8 cellular contexts compared by ENCODE assay signal in the genomic region with DNA sequence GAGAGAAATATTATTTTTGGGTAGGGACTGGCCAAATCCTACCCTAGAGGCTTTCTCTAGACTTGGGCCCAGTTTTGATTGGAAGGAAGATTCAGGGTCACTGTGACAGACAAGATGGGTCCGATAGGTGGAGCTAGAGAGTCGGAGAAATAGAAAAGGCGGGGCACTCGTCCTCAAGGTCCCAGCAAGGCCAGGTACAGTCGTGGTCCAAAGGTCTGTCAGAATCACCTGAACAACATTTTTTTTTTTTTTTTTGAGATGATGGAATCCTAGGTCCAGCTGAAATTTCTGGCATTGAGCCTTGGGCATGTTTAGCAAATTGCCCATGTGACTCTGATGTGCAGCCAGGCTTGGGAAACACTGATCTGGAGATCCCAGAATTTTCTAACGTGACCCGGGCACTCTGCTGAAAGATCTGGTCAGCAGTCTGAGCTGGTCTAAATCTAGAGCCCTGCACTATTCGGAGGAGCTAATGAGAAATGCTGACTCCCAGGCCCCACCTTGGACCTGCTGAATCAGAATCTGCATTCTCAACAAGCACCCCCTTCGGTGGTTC. TPM values are rescaled to one million over a fixed set of nuclear protein-coding genes. Genes with fewer than 3 reads are reported as not detected.
DNase-seq lines count a peak whose midpoint lies in the region; ATAC-seq, FAIRE-seq and TF ChIP-seq lines count a peak whose summit lies in the region.

No MANE protein-coding gene starts in this region.

- no peaks in the 10 kb centered on the region for H3K9me3 ChIP-seq in colonic mucosa
- no peaks in the 10 kb centered on the region for H3K9me3 ChIP-seq in mesenchymal stem cell (ENCODE audit: control insufficient read depth, low read length)

- 33% methylated on average over 9 of the region's 9 CpGs for WGBS in mesenchymal stem cell

- FAIRE-seq in GM19239 (lab: Jason Lieb, UNC), result peak; percentile 66

- ATAC-seq in HG03280 (IDR thresholded peaks at IDR 0.05; ENCODE audit: unreplicated experiment), result peak; percentile 69
- peak; percentile 75 for ATAC-seq in activated CD4-positive, alpha-beta T cell treated with anti-CD3 and anti-CD28 coated beads for 36 hours

- POLR2A ChIA-PET in BJ (lab: Charles Lee), result no interaction called here
- POLR2A ChIA-PET in activated CD4-positive, alpha-beta T cell treated with anti-CD3 and anti-CD28 coated beads for 36 hours (lab: Charles Lee), result no interaction called here

- DNase-seq in BJ (ENCODE audit: low read depth) (no peak), GM19239 (ENCODE audit: insufficient read length, low spot score) (peak; percentile 61), NCI-H510A (lab: John Stamatoyannopoulos, UW) (peak; percentile 39), colonic mucosa (peak; percentile 85), mesenchymal stem cell (peak; percentile 71)
- peak; percentile 77 for DNase-seq in activated CD4-positive, alpha-beta T cell treated with anti-CD3 and anti-CD28 coated beads for 36 hours
- DNase-seq in stimulated activated CD8-positive, alpha-beta memory T cell treated with anti-CD3 and anti-CD28 coated beads, Interleukin-7, amount 100 ng/mL, for 1 hour (ENCODE audit: low read depth in 2 of 2), result peak; percentile 16 to 35

- peaks cover 7% of the 10 kb centered on the region for H3K4me1 Mint-ChIP-seq in activated CD4-positive, alpha-beta T cell treated with anti-CD3 and anti-CD28 coated beads for 36 hours

- no peak overlapping the region for H3K23ac ChIP-seq in mesenchymal stem cell (ENCODE audit: low read length in 2 of 2)

- no peak overlapping the region for H3K4me3 Mint-ChIP-seq in activated CD4-positive, alpha-beta T cell treated with anti-CD3 and anti-CD28 coated beads for 36 hours

- H3K27ac ChIP-seq in colonic mucosa, result no peak overlapping the region
- H3K27ac ChIP-seq in mesenchymal stem cell (ENCODE audit: low read length, poor library complexity, severe bottlenecking), result no peak overlapping the region

- H4K91ac ChIP-seq in mesenchymal stem cell (ENCODE audit: low read length), result no peak overlapping the region

- no peak overlapping the region for H2BK15ac ChIP-seq in mesenchymal stem cell (ENCODE audit: low read depth, poor library complexity, severe bottlenecking)

- H2AFZ ChIP-seq in mesenchymal stem cell (ENCODE audit: low read depth, low read length), result no peak overlapping the region

- no peak overlapping the region for H3K18ac ChIP-seq in mesenchymal stem cell (ENCODE audit: low read depth in 1 of 2, low read length in 2 of 2)

- no peaks in the 10 kb centered on the region for H3K9me3 Mint-ChIP-seq in activated CD4-positive, alpha-beta T cell treated with anti-CD3 and anti-CD28 coated beads for 36 hours (ENCODE audit: low read depth)

- TF ChIP-seq CTCF in BJ (IDR thresholded peaks at IDR 0.05; ENCODE audit: insufficient read depth, low read depth, low read length), result peak; percentile 88
- TF ChIP-seq CTCF in colonic mucosa (IDR thresholded peaks at IDR 0.05), result peak; percentile 72

- H3K27ac Mint-ChIP-seq in activated CD4-positive, alpha-beta T cell treated with anti-CD3 and anti-CD28 coated beads for 36 hours, result no peak overlapping the region

- no peak overlapping the region for H2AK5ac ChIP-seq in mesenchymal stem cell (ENCODE audit: low read length, severe bottlenecking)

- no peak overlapping the region for H2BK12ac ChIP-seq in mesenchymal stem cell (ENCODE audit: low read length in 2 of 2)

- H4K8ac ChIP-seq in mesenchymal stem cell (ENCODE audit: low read length), result no peak overlapping the region

- H3K79me1 ChIP-seq in mesenchymal stem cell (replicated peaks; ENCODE audit: low read length, poor library complexity, severe bottlenecking), result no peaks in the 10 kb centered on the region

- intact Hi-C loops in activated CD4-positive, alpha-beta T cell treated with anti-CD3 and anti-CD28 coated beads for 36 hours (cut with DNase I, micrococcal nuclease), result loop anchor here (1.0 to 5.0 kb wide), 3 partner anchors 52 to 1314 kb away; no protein-coding TSS in a partner anchor
- intact Hi-C loops in colonic mucosa (cut with DNase I), result loop anchor here (1.0 to 5.0 kb wide), 2 partner anchors 49 to 87 kb away; no protein-coding TSS in a partner anchor

- H2BK5ac ChIP-seq in mesenchymal stem cell (ENCODE audit: low read depth, low read length, poor library complexity, severe bottlenecking), result no peak overlapping the region

- H3K27me3 ChIP-seq in BJ (ENCODE audit: control insufficient read depth, insufficient read depth, low read length), result no peaks in the 10 kb centered on the region
- H3K27me3 ChIP-seq in colonic mucosa, result no peaks in the 10 kb centered on the region
- H3K27me3 ChIP-seq in mesenchymal stem cell (ENCODE audit: control insufficient read depth in 1 of 2, insufficient read depth in 1 of 2, low read length in 2 of 2), result no peaks in the 10 kb centered on the region

- H3K4ac ChIP-seq in mesenchymal stem cell (ENCODE audit: low read depth in 1 of 2, low read length in 2 of 2), result no peak overlapping the region

- no peaks in the 10 kb centered on the region for H3K36me3 ChIP-seq in BJ (ENCODE audit: control insufficient read depth, insufficient read depth, low read length)
- H3K36me3 ChIP-seq in colonic mucosa, result no peaks in the 10 kb centered on the region
- H3K36me3 ChIP-seq in mesenchymal stem cell (ENCODE audit: control insufficient read depth in 1 of 2, insufficient read depth in 2 of 2, low read depth in 1 of 2, low read length in 2 of 2), result no peaks in the 10 kb centered on the region

- H2BK120ac ChIP-seq in mesenchymal stem cell (ENCODE audit: low read depth, low read length), result no peak overlapping the region

- no peak overlapping the region for H3K4me2 ChIP-seq in mesenchymal stem cell (ENCODE audit: low read length, poor library complexity, severe bottlenecking)

- H3K9ac ChIP-seq in colonic mucosa (ENCODE audit: low read depth in 2 of 2, low read length in 2 of 2) (no peak overlapping the region), mesenchymal stem cell (ENCODE audit: low read length) (peak overlapping the region; percentile 30)

- H3K4me1 ChIP-seq in colonic mucosa (peaks cover 2% of the 10 kb centered on the region), mesenchymal stem cell (ENCODE audit: control insufficient read depth, insufficient read depth, low read depth, low read length) (peaks cover 19% of the 10 kb centered on the region)

- H3K4me3 ChIP-seq in BJ (ENCODE audit: low read depth, low read length) (no peak overlapping the region), colonic mucosa (no peak overlapping the region), mesenchymal stem cell (ENCODE audit: insufficient read depth in 1 of 2, low read depth in 1 of 2, low read length in 2 of 2) (no peak overlapping the region)

- H3K14ac ChIP-seq in mesenchymal stem cell (ENCODE audit: low read length in 2 of 2), result no peak overlapping the region

- no peaks in the 10 kb centered on the region for H3K36me3 Mint-ChIP-seq in activated CD4-positive, alpha-beta T cell treated with anti-CD3 and anti-CD28 coated beads for 36 hours (ENCODE audit: low read depth)

- H3K27me3 Mint-ChIP-seq in activated CD4-positive, alpha-beta T cell treated with anti-CD3 and anti-CD28 coated beads for 36 hours, result no peaks in the 10 kb centered on the region

- CTCF ChIA-PET in BJ (lab: Yijun Ruan, JAX), result interaction anchor here (0.5 to 19.9 kb wide), 28 partner anchors 10 to 1236 kb away, joined by 3 to 423 read pairs (median 5); a partner anchor contains a TSS
- CTCF ChIA-PET in activated CD4-positive, alpha-beta T cell treated with anti-CD3 and anti-CD28 coated beads for 36 hours (lab: Charles Lee), result interaction anchor here (0.5 to 10.7 kb wide), 23 partner anchors 10 to 1090 kb away, joined by 3 to 171 read pairs (median 3); no protein-coding TSS in a partner anchor

RNA-seq across cellular contexts. Expression of a gene that starts 23.0 kb away (rescaled TPM):
- polyA plus RNA-seq in BJ (2011; rRNA removed), result not detected in 2 replicates
- not detected in 2 replicates for polyA minus RNA-seq in BJ (2011; rRNA and poly(A)+ RNA removed)
- total RNA-seq in activated CD4-positive, alpha-beta T cell treated with anti-CD3 and anti-CD28 coated beads for 36 hours, result not detected
- total RNA-seq in colonic mucosa, result not detected
- not detected for polyA plus RNA-seq in mesenchymal stem cell (2013, experiment 1 of 2)
- not detected for polyA plus RNA-seq in mesenchymal stem cell (2013, experiment 2 of 2)

RNA-seq across cellular contexts. Expression of a gene that starts 53.4 kb away (rescaled TPM):
- polyA plus RNA-seq in BJ (2011; rRNA removed), result 20.7 and 20.8 TPM in 2 replicates
- 13.2 and 15.8 TPM in 2 replicates for polyA minus RNA-seq in BJ (2011; rRNA and poly(A)+ RNA removed)
- total RNA-seq in activated CD4-positive, alpha-beta T cell treated with anti-CD3 and anti-CD28 coated beads for 36 hours, result 10 to 100 TPM; 40.6 to 42.9 TPM
- 10 to 100 TPM; 17.3 to 45.7 TPM for total RNA-seq in colonic mucosa
- polyA plus RNA-seq in mesenchymal stem cell (2013, experiment 1 of 2), result 42.3 TPM
- 40.8 TPM for polyA plus RNA-seq in mesenchymal stem cell (2013, experiment 2 of 2)
